1 cellular context compared by ENCODE assay signal in the genomic region with DNA sequence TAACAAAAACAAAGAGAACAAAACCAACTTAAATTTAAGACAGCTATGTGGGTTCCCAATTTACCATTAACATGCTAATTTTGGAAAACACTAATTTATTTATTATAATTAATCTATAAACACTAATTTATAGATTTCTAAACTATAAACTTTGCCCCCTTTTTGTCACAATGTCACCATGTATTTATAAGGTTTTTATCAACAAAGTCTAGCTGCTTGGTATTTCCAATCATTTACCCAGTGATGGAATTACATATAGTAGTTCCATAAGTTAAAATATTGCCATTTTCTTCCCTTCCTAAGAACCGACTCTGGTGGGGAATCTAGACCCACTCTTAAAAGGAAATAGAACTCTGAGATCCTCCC.
TF ChIP-seq lines count a peak whose summit lies in the region.

No MANE protein-coding gene starts in this region.

TF ChIP-seq in GM23338, 12 proteins besides CTCF, POLR2A, EP300 and RAD21 (continued from another document):
- TF ChIP-seq, protein P1, sequence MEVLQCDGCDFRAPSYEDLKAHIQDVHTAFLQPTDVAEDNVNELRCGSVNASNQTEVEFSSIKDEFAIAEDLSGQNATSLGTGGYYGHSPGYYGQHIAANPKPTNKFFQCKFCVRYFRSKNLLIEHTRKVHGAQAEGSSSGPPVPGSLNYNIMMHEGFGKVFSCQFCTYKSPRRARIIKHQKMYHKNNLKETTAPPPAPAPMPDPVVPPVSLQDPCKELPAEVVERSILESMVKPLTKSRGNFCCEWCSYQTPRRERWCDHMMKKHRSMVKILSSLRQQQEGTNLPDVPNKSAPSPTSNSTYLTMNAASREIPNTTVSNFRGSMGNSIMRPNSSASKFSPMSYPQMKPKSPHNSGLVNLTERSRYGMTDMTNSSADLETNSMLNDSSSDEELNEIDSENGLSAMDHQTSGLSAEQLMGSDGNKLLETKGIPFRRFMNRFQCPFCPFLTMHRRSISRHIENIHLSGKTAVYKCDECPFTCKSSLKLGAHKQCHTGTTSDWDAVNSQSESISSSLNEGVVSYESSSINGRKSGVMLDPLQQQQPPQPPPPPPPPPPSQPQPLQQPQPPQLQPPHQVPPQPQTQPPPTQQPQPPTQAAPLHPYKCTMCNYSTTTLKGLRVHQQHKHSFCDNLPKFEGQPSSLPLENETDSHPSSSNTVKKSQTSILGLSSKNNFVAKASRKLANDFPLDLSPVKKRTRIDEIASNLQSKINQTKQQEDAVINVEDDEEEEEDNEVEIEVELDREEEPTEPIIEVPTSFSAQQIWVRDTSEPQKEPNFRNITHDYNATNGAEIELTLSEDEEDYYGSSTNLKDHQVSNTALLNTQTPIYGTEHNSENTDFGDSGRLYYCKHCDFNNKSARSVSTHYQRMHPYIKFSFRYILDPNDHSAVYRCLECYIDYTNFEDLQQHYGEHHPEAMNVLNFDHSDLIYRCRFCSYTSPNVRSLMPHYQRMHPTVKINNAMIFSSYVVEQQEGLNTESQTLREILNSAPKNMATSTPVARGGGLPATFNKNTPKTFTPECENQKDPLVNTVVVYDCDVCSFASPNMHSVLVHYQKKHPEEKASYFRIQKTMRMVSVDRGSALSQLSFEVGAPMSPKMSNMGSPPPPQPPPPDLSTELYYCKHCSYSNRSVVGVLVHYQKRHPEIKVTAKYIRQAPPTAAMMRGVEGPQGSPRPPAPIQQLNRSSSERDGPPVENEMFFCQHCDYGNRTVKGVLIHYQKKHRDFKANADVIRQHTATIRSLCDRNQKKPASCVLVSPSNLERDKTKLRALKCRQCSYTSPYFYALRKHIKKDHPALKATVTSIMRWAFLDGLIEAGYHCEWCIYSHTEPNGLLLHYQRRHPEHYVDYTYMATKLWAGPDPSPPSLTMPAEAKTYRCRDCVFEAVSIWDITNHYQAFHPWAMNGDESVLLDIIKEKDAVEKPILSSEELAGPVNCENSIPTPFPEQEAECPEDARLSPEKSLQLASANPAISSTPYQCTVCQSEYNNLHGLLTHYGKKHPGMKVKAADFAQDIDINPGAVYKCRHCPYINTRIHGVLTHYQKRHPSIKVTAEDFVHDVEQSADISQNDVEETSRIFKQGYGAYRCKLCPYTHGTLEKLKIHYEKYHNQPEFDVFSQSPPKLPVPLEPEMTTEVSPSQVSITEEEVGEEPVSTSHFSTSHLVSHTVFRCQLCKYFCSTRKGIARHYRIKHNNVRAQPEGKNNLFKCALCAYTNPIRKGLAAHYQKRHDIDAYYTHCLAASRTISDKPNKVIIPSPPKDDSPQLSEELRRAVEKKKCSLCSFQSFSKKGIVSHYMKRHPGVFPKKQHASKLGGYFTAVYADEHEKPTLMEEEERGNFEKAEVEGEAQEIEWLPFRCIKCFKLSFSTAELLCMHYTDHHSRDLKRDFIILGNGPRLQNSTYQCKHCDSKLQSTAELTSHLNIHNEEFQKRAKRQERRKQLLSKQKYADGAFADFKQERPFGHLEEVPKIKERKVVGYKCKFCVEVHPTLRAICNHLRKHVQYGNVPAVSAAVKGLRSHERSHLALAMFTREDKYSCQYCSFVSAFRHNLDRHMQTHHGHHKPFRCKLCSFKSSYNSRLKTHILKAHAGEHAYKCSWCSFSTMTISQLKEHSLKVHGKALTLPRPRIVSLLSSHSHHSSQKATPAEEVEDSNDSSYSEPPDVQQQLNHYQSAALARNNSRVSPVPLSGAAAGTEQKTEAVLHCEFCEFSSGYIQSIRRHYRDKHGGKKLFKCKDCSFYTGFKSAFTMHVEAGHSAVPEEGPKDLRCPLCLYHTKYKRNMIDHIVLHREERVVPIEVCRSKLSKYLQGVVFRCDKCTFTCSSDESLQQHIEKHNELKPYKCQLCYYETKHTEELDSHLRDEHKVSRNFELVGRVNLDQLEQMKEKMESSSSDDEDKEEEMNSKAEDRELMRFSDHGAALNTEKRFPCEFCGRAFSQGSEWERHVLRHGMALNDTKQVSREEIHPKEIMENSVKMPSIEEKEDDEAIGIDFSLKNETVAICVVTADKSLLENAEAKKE (CRISPR knock-in tag; IDR thresholded peaks at IDR 0.05) = no peak
